In the genomic region with DNA sequence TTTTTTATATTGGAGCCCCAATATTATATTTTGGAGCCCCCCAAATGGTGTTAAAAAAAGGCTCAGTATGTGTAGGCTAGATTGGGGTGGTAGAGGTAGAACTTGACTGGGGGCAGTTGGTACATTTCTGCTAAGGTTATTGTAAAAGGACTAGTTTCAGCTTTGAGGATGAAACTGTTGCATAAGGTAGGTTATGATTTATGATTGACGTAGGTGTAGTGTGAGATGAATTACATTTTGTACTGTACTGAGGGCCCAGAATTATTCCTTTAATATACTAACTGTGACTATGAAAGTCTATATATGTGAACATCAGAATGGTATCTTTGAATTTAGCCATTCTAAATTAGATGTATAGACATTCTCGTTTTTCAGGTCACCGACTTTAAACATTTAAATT, we compare ENCODE assay signal across 3 cellular contexts.
TF ChIP-seq lines count a peak whose summit lies in the region.

No MANE protein-coding gene starts in this region.

TF ChIP-seq in SK-N-SH, 30 proteins besides CTCF, POLR2A, EP300 and RAD21:
- TF ChIP-seq MEF2A (IDR thresholded peaks at IDR 0.05; ENCODE audit: borderline replicate concordance, low read depth), result no peak
- no peak for TF ChIP-seq GATA2 (CRISPR knock-in tag; IDR thresholded peaks at IDR 0.05)
- TF ChIP-seq, protein P1, sequence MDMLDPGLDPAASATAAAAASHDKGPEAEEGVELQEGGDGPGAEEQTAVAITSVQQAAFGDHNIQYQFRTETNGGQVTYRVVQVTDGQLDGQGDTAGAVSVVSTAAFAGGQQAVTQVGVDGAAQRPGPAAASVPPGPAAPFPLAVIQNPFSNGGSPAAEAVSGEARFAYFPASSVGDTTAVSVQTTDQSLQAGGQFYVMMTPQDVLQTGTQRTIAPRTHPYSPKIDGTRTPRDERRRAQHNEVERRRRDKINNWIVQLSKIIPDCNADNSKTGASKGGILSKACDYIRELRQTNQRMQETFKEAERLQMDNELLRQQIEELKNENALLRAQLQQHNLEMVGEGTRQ (IDR thresholded peaks at IDR 0.05; ENCODE audit: borderline replicate concordance, low read depth, low read length), result no peak
- TF ChIP-seq FOSL2 (IDR thresholded peaks at IDR 0.05; ENCODE audit: borderline replicate concordance, low read depth), result no peak
- TF ChIP-seq, protein P2, sequence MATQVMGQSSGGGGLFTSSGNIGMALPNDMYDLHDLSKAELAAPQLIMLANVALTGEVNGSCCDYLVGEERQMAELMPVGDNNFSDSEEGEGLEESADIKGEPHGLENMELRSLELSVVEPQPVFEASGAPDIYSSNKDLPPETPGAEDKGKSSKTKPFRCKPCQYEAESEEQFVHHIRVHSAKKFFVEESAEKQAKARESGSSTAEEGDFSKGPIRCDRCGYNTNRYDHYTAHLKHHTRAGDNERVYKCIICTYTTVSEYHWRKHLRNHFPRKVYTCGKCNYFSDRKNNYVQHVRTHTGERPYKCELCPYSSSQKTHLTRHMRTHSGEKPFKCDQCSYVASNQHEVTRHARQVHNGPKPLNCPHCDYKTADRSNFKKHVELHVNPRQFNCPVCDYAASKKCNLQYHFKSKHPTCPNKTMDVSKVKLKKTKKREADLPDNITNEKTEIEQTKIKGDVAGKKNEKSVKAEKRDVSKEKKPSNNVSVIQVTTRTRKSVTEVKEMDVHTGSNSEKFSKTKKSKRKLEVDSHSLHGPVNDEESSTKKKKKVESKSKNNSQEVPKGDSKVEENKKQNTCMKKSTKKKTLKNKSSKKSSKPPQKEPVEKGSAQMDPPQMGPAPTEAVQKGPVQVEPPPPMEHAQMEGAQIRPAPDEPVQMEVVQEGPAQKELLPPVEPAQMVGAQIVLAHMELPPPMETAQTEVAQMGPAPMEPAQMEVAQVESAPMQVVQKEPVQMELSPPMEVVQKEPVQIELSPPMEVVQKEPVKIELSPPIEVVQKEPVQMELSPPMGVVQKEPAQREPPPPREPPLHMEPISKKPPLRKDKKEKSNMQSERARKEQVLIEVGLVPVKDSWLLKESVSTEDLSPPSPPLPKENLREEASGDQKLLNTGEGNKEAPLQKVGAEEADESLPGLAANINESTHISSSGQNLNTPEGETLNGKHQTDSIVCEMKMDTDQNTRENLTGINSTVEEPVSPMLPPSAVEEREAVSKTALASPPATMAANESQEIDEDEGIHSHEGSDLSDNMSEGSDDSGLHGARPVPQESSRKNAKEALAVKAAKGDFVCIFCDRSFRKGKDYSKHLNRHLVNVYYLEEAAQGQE (IDR thresholded peaks at IDR 0.05; ENCODE audit: low read depth, low read length), result no peak
- no peak for TF ChIP-seq TAF1 (IDR thresholded peaks at IDR 0.05; ENCODE audit: borderline replicate concordance, low read depth, low read length)
- no peak for TF ChIP-seq FOXJ3 (CRISPR knock-in tag; IDR thresholded peaks at IDR 0.05)
- no peak for TF ChIP-seq TEAD4 (IDR thresholded peaks at IDR 0.05; ENCODE audit: borderline replicate concordance, insufficient read depth)
- TF ChIP-seq, protein P3, sequence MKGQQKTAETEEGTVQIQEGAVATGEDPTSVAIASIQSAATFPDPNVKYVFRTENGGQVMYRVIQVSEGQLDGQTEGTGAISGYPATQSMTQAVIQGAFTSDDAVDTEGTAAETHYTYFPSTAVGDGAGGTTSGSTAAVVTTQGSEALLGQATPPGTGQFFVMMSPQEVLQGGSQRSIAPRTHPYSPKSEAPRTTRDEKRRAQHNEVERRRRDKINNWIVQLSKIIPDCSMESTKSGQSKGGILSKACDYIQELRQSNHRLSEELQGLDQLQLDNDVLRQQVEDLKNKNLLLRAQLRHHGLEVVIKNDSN (IDR thresholded peaks at IDR 0.05; ENCODE audit: borderline replicate concordance, low read depth), result no peak

TF ChIP-seq in SK-N-SH treated with all-trans-retinoic acid at 6 μM for 48 hours, 23 proteins besides CTCF, POLR2A, EP300 and RAD21 (continues in another document):
- TF ChIP-seq ZNF565 (CRISPR knock-in tag; conservative IDR thresholded peaks at IDR 0.05; ENCODE audit: low read depth) (no peak), ISL1 (CRISPR knock-in tag; IDR thresholded peaks at IDR 0.05) (no peak), TCF4 (CRISPR knock-in tag; IDR thresholded peaks at IDR 0.05; ENCODE audit: borderline replicate concordance) (no peak), TOX (CRISPR knock-in tag; IDR thresholded peaks at IDR 0.05; ENCODE audit: borderline replicate concordance) (no peak), OSR1 (CRISPR knock-in tag; IDR thresholded peaks at IDR 0.05) (no peak), SNAI2 (CRISPR knock-in tag; IDR thresholded peaks at IDR 0.05) (no peak), ESRRG (CRISPR knock-in tag; IDR thresholded peaks at IDR 0.05) (no peak), ZNF8 (CRISPR knock-in tag; IDR thresholded peaks at IDR 0.05) (no peak), CSDC2 (CRISPR knock-in tag; IDR thresholded peaks at IDR 0.05) (no peak), GLIS3 (CRISPR knock-in tag; IDR thresholded peaks at IDR 0.05) (no peak), ZNF70 (CRISPR knock-in tag; IDR thresholded peaks at IDR 0.05) (no peak), ZFP3 (CRISPR knock-in tag; IDR thresholded peaks at IDR 0.05) (no peak)
- TF ChIP-seq, protein P4, sequence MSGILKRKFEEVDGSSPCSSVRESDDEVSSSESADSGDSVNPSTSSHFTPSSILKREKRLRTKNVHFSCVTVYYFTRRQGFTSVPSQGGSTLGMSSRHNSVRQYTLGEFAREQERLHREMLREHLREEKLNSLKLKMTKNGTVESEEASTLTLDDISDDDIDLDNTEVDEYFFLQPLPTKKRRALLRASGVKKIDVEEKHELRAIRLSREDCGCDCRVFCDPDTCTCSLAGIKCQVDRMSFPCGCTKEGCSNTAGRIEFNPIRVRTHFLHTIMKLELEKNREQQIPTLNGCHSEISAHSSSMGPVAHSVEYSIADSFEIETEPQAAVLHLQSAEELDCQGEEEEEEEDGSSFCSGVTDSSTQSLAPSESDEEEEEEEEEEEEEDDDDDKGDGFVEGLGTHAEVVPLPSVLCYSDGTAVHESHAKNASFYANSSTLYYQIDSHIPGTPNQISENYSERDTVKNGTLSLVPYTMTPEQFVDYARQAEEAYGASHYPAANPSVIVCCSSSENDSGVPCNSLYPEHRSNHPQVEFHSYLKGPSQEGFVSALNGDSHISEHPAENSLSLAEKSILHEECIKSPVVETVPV (CRISPR knock-in tag; IDR thresholded peaks at IDR 0.05), result no peak
- TF ChIP-seq, protein P5, sequence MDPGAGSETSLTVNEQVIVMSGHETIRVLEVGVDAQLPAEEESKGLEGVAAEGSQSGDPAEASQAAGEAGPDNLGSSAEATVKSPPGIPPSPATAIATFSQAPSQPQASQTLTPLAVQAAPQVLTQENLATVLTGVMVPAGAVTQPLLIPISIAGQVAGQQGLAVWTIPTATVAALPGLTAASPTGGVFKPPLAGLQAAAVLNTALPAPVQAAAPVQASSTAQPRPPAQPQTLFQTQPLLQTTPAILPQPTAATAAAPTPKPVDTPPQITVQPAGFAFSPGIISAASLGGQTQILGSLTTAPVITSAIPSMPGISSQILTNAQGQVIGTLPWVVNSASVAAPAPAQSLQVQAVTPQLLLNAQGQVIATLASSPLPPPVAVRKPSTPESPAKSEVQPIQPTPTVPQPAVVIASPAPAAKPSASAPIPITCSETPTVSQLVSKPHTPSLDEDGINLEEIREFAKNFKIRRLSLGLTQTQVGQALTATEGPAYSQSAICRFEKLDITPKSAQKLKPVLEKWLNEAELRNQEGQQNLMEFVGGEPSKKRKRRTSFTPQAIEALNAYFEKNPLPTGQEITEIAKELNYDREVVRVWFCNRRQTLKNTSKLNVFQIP (CRISPR knock-in tag; IDR thresholded peaks at IDR 0.05; ENCODE audit: borderline replicate concordance, low read depth), result no peak
- TF ChIP-seq, protein P6, sequence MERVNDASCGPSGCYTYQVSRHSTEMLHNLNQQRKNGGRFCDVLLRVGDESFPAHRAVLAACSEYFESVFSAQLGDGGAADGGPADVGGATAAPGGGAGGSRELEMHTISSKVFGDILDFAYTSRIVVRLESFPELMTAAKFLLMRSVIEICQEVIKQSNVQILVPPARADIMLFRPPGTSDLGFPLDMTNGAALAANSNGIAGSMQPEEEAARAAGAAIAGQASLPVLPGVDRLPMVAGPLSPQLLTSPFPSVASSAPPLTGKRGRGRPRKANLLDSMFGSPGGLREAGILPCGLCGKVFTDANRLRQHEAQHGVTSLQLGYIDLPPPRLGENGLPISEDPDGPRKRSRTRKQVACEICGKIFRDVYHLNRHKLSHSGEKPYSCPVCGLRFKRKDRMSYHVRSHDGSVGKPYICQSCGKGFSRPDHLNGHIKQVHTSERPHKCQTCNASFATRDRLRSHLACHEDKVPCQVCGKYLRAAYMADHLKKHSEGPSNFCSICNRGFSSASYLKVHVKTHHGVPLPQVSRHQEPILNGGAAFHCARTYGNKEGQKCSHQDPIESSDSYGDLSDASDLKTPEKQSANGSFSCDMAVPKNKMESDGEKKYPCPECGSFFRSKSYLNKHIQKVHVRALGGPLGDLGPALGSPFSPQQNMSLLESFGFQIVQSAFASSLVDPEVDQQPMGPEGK (CRISPR knock-in tag; IDR thresholded peaks at IDR 0.05; ENCODE audit: borderline replicate concordance), result no peak
- TF ChIP-seq, protein P7, sequence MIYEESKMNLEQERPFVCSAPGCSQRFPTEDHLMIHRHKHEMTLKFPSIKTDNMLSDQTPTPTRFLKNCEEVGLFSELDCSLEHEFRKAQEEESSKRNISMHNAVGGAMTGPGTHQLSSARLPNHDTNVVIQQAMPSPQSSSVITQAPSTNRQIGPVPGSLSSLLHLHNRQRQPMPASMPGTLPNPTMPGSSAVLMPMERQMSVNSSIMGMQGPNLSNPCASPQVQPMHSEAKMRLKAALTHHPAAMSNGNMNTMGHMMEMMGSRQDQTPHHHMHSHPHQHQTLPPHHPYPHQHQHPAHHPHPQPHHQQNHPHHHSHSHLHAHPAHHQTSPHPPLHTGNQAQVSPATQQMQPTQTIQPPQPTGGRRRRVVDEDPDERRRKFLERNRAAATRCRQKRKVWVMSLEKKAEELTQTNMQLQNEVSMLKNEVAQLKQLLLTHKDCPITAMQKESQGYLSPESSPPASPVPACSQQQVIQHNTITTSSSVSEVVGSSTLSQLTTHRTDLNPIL (CRISPR knock-in tag; IDR thresholded peaks at IDR 0.05; ENCODE audit: low read depth), result no peak

TF ChIP-seq in GM12878, 131 proteins besides CTCF, POLR2A, EP300 and RAD21:
- TF ChIP-seq STAT3 (IDR thresholded peaks at IDR 0.05; ENCODE audit: low read depth, low read length) (no peak), ASH2L (IDR thresholded peaks at IDR 0.05; ENCODE audit: borderline replicate concordance, low read depth) (no peak), CREM (IDR thresholded peaks at IDR 0.05; ENCODE audit: low read depth) (0 out of 2 replicates have a peak, but pooled peaks have one; percentile 39), CEBPB (IDR thresholded peaks at IDR 0.05; ENCODE audit: borderline replicate concordance in 1 of 2, low read depth in 2 of 2, low read length in 2 of 2) (peak in 1 of 2 experiments; percentile 57; a peak in 1 of 4 replicates), ESRRA (IDR thresholded peaks at IDR 0.05; ENCODE audit: low read length) (no peak), TCF12 (IDR thresholded peaks at IDR 0.05; ENCODE audit: low read depth, low read length) (no peak)
- TF ChIP-seq, protein P8, sequence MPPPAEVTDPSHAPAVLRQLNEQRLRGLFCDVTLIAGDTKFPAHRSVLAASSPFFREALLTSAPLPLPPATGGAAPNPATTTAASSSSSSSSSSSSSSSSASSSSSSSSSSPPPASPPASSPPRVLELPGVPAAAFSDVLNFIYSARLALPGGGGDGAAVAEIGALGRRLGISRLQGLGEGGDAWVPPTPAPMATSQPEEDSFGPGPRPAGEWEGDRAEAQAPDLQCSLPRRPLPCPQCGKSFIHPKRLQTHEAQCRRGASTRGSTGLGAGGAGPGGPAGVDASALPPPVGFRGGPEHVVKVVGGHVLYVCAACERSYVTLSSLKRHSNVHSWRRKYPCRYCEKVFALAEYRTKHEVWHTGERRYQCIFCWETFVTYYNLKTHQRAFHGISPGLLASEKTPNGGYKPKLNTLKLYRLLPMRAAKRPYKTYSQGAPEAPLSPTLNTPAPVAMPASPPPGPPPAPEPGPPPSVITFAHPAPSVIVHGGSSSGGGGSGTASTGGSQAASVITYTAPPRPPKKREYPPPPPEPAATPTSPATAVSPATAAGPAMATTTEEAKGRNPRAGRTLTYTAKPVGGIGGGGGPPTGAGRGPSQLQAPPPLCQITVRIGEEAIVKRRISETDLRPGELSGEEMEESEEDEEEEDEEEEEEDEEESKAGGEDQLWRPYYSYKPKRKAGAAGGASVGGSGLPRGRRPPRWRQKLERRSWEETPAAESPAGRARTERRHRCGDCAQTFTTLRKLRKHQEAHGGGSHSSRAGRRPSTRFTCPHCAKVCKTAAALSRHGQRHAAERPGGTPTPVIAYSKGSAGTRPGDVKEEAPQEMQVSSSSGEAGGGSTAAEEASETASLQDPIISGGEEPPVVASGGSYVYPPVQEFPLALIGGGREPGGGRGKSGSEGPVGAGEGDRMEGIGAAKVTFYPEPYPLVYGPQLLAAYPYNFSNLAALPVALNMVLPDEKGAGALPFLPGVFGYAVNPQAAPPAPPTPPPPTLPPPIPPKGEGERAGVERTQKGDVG (CRISPR knock-in tag; IDR thresholded peaks at IDR 0.05), result no peak
- TF ChIP-seq, protein P9, sequence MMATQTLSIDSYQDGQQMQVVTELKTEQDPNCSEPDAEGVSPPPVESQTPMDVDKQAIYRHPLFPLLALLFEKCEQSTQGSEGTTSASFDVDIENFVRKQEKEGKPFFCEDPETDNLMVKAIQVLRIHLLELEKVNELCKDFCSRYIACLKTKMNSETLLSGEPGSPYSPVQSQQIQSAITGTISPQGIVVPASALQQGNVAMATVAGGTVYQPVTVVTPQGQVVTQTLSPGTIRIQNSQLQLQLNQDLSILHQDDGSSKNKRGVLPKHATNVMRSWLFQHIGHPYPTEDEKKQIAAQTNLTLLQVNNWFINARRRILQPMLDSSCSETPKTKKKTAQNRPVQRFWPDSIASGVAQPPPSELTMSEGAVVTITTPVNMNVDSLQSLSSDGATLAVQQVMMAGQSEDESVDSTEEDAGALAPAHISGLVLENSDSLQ (IDR thresholded peaks at IDR 0.05), result peak; percentile 92
